ENCODE assay signal across 1 cellular context in the genomic region with DNA sequence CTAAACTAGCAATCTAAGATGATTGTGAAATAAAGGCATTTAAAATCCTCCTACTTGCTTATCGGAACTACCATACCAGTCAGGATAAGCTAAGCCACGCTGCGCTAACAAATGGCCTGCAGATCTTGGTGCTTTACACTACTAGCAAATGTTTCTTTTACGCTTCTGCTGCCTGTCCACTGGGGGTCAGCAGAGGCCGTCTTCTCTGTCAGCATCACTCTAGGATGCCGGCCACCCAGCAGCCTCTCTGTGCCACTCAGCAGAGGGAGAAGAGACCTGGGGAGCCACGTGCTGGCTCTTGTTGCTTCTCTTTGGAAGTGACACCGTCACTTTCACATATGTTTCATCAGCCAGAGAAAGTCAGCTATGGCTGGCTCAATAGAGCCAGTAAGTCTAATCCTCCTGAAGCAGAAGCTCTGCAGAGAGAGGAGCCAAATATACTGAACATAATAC.
A peak's percentile ranks its signal among the peaks of the same experiment; 100 is the strongest.
TF ChIP-seq lines count a peak whose summit lies in the region.

No MANE protein-coding gene starts in this region.

TF ChIP-seq in HepG2, 621 proteins besides CTCF, POLR2A, EP300 and RAD21 (continued from another document):
- TF ChIP-seq, protein P1, sequence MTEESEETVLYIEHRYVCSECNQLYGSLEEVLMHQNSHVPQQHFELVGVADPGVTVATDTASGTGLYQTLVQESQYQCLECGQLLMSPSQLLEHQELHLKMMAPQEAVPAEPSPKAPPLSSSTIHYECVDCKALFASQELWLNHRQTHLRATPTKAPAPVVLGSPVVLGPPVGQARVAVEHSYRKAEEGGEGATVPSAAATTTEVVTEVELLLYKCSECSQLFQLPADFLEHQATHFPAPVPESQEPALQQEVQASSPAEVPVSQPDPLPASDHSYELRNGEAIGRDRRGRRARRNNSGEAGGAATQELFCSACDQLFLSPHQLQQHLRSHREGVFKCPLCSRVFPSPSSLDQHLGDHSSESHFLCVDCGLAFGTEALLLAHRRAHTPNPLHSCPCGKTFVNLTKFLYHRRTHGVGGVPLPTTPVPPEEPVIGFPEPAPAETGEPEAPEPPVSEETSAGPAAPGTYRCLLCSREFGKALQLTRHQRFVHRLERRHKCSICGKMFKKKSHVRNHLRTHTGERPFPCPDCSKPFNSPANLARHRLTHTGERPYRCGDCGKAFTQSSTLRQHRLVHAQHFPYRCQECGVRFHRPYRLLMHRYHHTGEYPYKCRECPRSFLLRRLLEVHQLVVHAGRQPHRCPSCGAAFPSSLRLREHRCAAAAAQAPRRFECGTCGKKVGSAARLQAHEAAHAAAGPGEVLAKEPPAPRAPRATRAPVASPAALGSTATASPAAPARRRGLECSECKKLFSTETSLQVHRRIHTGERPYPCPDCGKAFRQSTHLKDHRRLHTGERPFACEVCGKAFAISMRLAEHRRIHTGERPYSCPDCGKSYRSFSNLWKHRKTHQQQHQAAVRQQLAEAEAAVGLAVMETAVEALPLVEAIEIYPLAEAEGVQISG (CRISPR knock-in tag; IDR thresholded peaks at IDR 0.05): peak; percentile 98
- TF ChIP-seq ZNF605 (CRISPR knock-in tag; IDR thresholded peaks at IDR 0.05) (no peak), YEATS2 (CRISPR knock-in tag; IDR thresholded peaks at IDR 0.05; ENCODE audit: borderline replicate concordance) (peak; percentile 28; the same call in 1 of the 2 replicates), HOXA5 (CRISPR knock-in tag; IDR thresholded peaks at IDR 0.05) (no peak), HNF4G (IDR thresholded peaks at IDR 0.05; ENCODE audit: borderline replicate concordance, low read depth, low read length) (no peak), HNF4G (CRISPR knock-in tag; IDR thresholded peaks at IDR 0.05; ENCODE audit: borderline replicate concordance, low read depth) (no peak), FOXJ3 (CRISPR knock-in tag; IDR thresholded peaks at IDR 0.05; ENCODE audit: borderline replicate concordance) (peak; percentile 42; the same call in 1 of the 2 replicates), ZNF558 (CRISPR knock-in tag; IDR thresholded peaks at IDR 0.05; ENCODE audit: borderline replicate concordance) (no peak), ZNF30 (CRISPR knock-in tag; IDR thresholded peaks at IDR 0.05) (no peak), NKX3-1 (CRISPR knock-in tag; IDR thresholded peaks at IDR 0.05) (no peak), ZMYM2 (CRISPR knock-in tag; IDR thresholded peaks at IDR 0.05) (no peak), STAG1 (CRISPR knock-in tag; IDR thresholded peaks at IDR 0.05) (peak; percentile 88), ZNF543 (CRISPR knock-in tag; IDR thresholded peaks at IDR 0.05) (no peak), ZFP41 (CRISPR knock-in tag; IDR thresholded peaks at IDR 0.05; ENCODE audit: borderline replicate concordance) (no peak), SSRP1 (CRISPR knock-in tag; IDR thresholded peaks at IDR 0.05) (no peak), TOPORS (CRISPR knock-in tag; IDR thresholded peaks at IDR 0.05) (no peak)
- TF ChIP-seq, protein P2, sequence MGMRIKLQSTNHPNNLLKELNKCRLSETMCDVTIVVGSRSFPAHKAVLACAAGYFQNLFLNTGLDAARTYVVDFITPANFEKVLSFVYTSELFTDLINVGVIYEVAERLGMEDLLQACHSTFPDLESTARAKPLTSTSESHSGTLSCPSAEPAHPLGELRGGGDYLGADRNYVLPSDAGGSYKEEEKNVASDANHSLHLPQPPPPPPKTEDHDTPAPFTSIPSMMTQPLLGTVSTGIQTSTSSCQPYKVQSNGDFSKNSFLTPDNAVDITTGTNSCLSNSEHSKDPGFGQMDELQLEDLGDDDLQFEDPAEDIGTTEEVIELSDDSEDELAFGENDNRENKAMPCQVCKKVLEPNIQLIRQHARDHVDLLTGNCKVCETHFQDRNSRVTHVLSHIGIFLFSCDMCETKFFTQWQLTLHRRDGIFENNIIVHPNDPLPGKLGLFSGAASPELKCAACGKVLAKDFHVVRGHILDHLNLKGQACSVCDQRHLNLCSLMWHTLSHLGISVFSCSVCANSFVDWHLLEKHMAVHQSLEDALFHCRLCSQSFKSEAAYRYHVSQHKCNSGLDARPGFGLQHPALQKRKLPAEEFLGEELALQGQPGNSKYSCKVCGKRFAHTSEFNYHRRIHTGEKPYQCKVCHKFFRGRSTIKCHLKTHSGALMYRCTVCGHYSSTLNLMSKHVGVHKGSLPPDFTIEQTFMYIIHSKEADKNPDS (CRISPR knock-in tag; IDR thresholded peaks at IDR 0.05): no peak
- TF ChIP-seq, protein P3, sequence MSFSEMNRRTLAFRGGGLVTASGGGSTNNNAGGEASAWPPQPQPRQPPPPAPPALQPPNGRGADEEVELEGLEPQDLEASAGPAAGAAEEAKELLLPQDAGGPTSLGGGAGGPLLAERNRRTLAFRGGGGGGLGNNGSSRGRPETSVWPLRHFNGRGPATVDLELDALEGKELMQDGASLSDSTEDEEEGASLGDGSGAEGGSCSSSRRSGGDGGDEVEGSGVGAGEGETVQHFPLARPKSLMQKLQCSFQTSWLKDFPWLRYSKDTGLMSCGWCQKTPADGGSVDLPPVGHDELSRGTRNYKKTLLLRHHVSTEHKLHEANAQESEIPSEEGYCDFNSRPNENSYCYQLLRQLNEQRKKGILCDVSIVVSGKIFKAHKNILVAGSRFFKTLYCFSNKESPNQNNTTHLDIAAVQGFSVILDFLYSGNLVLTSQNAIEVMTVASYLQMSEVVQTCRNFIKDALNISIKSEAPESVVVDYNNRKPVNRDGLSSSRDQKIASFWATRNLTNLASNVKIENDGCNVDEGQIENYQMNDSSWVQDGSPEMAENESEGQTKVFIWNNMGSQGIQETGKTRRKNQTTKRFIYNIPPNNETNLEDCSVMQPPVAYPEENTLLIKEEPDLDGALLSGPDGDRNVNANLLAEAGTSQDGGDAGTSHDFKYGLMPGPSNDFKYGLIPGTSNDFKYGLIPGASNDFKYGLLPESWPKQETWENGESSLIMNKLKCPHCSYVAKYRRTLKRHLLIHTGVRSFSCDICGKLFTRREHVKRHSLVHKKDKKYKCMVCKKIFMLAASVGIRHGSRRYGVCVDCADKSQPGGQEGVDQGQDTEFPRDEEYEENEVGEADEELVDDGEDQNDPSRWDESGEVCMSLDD (CRISPR knock-in tag; IDR thresholded peaks at IDR 0.05; ENCODE audit: borderline replicate concordance): no peak
- TF ChIP-seq, protein P4, sequence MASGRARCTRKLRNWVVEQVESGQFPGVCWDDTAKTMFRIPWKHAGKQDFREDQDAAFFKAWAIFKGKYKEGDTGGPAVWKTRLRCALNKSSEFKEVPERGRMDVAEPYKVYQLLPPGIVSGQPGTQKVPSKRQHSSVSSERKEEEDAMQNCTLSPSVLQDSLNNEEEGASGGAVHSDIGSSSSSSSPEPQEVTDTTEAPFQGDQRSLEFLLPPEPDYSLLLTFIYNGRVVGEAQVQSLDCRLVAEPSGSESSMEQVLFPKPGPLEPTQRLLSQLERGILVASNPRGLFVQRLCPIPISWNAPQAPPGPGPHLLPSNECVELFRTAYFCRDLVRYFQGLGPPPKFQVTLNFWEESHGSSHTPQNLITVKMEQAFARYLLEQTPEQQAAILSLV (CRISPR knock-in tag; IDR thresholded peaks at IDR 0.05; ENCODE audit: borderline replicate concordance): no peak
